ENCODE assay signal across 1 cellular context in genomic region chr5:137935694-137936093, GRCh38.
A peak's percentile ranks its signal among the peaks of the same experiment; 100 is the strongest.
TF ChIP-seq lines count a peak whose summit lies in the region.

No MANE protein-coding gene starts in this region.

TF ChIP-seq in GM12878, 131 proteins besides CTCF, POLR2A, EP300 and RAD21:
- TF ChIP-seq PKNOX1 (IDR thresholded peaks at IDR 0.05) (peak; percentile 92), SREBF1 (IDR thresholded peaks at IDR 0.05; ENCODE audit: low read length) (no peak)
